ENCODE assay signal across 31 cellular contexts in the genomic region with DNA sequence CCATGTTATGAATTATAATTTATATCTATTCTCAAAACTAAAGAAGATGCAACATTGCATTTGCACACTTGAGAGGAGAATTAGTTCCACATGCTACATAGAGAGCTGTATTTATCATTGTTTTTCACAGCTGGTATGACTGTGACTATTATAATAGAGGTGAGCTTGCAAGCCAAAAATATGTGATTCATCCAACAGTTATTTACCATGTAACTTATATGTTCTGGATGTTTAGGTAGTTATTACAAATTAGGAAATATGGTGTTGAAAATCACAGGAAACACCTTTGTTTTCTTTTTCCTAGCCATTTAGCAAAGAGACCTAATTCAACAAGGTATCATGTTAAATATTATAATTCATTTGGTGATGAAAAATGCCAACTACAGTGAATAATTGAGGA.
"Had no signal": no experiment of that assay in that cellular context is flagged by ENCODE, and none has a peak within 500 bp of the region (broad histone marks: within the 10 kb centered on the region; RNA-seq: fewer than 3 reads in every experiment).

No MANE protein-coding gene starts in this region.

- H3K27me3 ChIP-seq: body of pancreas, cardiac muscle cell, colonic mucosa, dorsolateral prefrontal cortex, esophagus squamous epithelium, gastrocnemius medialis had no signal

- H3K27ac ChIP-seq: body of pancreas, cardiac muscle cell, colonic mucosa, dorsolateral prefrontal cortex, epithelial cell of prostate, esophagus squamous epithelium, gastrocnemius medialis, WERI-Rb-1 had no signal

- H3K4me1 ChIP-seq: body of pancreas, colonic mucosa, esophagus squamous epithelium, gastrocnemius medialis had no signal

- H3K4me3 ChIP-seq: body of pancreas, cardiac muscle cell, colonic mucosa, dorsolateral prefrontal cortex, esophagus squamous epithelium, gastrocnemius medialis had no signal

- DNase-seq: activated B cell treated with CpG ODN at 0.5 μM for 24 hours; activated CD4-positive, alpha-beta T cell treated with anti-CD3 and anti-CD28 coated beads for 48 hours; activated CD4-positive, alpha-beta T cell treated with anti-CD3 and anti-CD28 coated beads, Interleukin-2, amount 50 U/mL, for 1 hour; activated CD4-positive, alpha-beta T cell treated with anti-CD3 and anti-CD28 coated beads, Interleukin-2, amount 50 U/mL, for 48 hours; activated CD8-positive, alpha-beta memory T cell treated with anti-CD3 and anti-CD28 coated beads for 24 hours; activated CD8-positive, alpha-beta T cell treated with anti-CD3 and anti-CD28 coated beads for 36 hours; activated effector memory CD4-positive, alpha-beta T cell treated with Interleukin-2 at 50 U/mL for 16 hours; activated gamma-delta T cell treated with Interleukin-2 at 50 U/mL for 16 hours; activated naive CD4-positive, alpha-beta T cell treated with anti-CD3 and anti-CD28 coated beads, Interleukin-2, amount 50 U/mL, for 16 hours; activated naive CD4-positive, alpha-beta T cell treated with Interleukin-2 at 50 U/mL for 16 hours; activated T-cell treated with anti-CD3 and anti-CD28 coated beads, Interleukin-2, amount 50 U/mL, for 4 hours; amniotic stem cell; anterior cingulate cortex; body of pancreas; central memory CD4-positive, alpha-beta T cell; cerebellar nuclear complex; colonic mucosa; dorsolateral prefrontal cortex; effector memory CD4-positive, alpha-beta T cell; endodermal cell; esophagus squamous epithelium; gastrocnemius medialis; head of caudate nucleus; SW 1271; T-cell; T1000; WERI-Rb-1 had no signal

- ATAC-seq: activated CD4-positive, CD25-positive, alpha-beta regulatory T cell treated with anti-CD3 and anti-CD28 coated beads, Interleukin-2, amount 50 U/mL, for 24 hours; activated CD8-positive, alpha-beta T cell treated with anti-CD3 and anti-CD28 coated beads for 36 hours; activated T-cell treated with anti-CD3 and anti-CD28 coated beads, Interleukin-2, amount 50 U/mL, for 4 hours; activated T-helper 17 cell treated with anti-CD3 and anti-CD28 coated beads, Interleukin-2, amount 50 U/mL, for 72 hours; body of pancreas; gastrocnemius medialis; T-cell had no signal

- H3K9me3 ChIP-seq: body of pancreas, colonic mucosa, esophagus squamous epithelium, gastrocnemius medialis had no signal

- H3K36me3 ChIP-seq: cardiac muscle cell, colonic mucosa, esophagus squamous epithelium, gastrocnemius medialis, WERI-Rb-1 had no signal
